ENCODE assay signal across 9 cellular contexts in genomic region chr21:42570841-42571387, GRCh38. TPM values are rescaled to one million over a fixed set of nuclear protein-coding genes. Genes with fewer than 3 reads are reported as not detected.
DNase-seq lines count a peak whose midpoint lies in the region; ATAC-seq and TF ChIP-seq lines count a peak whose summit lies in the region.
"Had no signal": no experiment of that assay in that cellular context is flagged by ENCODE, and none has a peak within 500 bp of the region (broad histone marks: within the 10 kb centered on the region; RNA-seq: fewer than 3 reads in every experiment).

No MANE protein-coding gene starts in this region.

- no peaks in the 10 kb centered on the region for H3K36me3 ChIP-seq in breast epithelium
- peaks cover 0 to 87% of the 10 kb centered on the region in 2 donors for H3K36me3 ChIP-seq in left lung
- H3K36me3 ChIP-seq: ovary had no signal

- no peaks in the 10 kb centered on the region for H3K27me3 Mint-ChIP-seq in MCF 10A (ENCODE audit: insufficient read depth, unreplicated experiment)
- H3K27me3 Mint-ChIP-seq in activated T-helper 1 cell treated with anti-CD3 and anti-CD28 coated beads, Interleukin-12 subunit alpha, Interleukin-12 subunit beta, Interleukin-2, Interleukin-4 antibody, amounts not matched to agents 30 ng/mL and 10 ng/mL and 1 ng/mL, durations not matched to agents 14 hours and 24 hours and 36 hours (ENCODE audit: insufficient read depth): no peaks in the 10 kb centered on the region

- CTCF ChIA-PET in MCF 10A (lab: Yijun Ruan, JAX): no interaction called here

- ATAC-seq in left lung (no peak), HG02973 (IDR thresholded peaks at IDR 0.05; ENCODE audit: unreplicated experiment) (no peak)

- TF ChIP-seq CTCF in breast epithelium (IDR thresholded peaks at IDR 0.05) (no peak), MCF 10A (IDR thresholded peaks at IDR 0.05; ENCODE audit: unreplicated experiment) (no peak), left lung (IDR thresholded peaks at IDR 0.05) (no peak)

- intact Hi-C loops in breast epithelium (cut with DNase I; ENCODE audit: low total_unique reads): loop anchor here (10.0 kb wide), 1 partner anchor 1366 kb away; no protein-coding TSS in a partner anchor
- intact Hi-C loops in MCF 10A (cut with micrococcal nuclease): no loop called here
- intact Hi-C loops in left lung (cut with DNase I): no loop called here
- intact Hi-C loops in activated T-helper 1 cell treated with anti-CD3 and anti-CD28 coated beads, Interleukin-12 subunit alpha, Interleukin-12 subunit beta, Interleukin-2, Interleukin-4 antibody, amounts not matched to agents 30 ng/mL and 10 ng/mL and 1 ng/mL, durations not matched to agents 14 hours and 24 hours and 36 hours (cut with micrococcal nuclease): no loop called here

- no peak overlapping the region for H3K27ac ChIP-seq in breast epithelium
- peak overlapping the region in 1 of 2 donors; percentile 18 for H3K27ac ChIP-seq in left lung
- H3K27ac ChIP-seq: ovary had no signal

- BruUV-seq in MCF 10A (replicated peaks; lab: Mats Ljungman, UMichigan): no TSS peak

- H3K4me1 ChIP-seq in breast epithelium (no peaks in the 10 kb centered on the region), left lung (peaks cover 4 to 8% of the 10 kb centered on the region in 2 donors)

- H3K27me3 ChIP-seq in breast epithelium: no peaks in the 10 kb centered on the region
- no peaks in the 10 kb centered on the region for H3K27me3 ChIP-seq in left lung
- H3K27me3 ChIP-seq: ovary had no signal

- peaks cover 3% of the 10 kb centered on the region for H3K9me3 Mint-ChIP-seq in MCF 10A (ENCODE audit: unreplicated experiment)
- peaks cover 6% of the 10 kb centered on the region for H3K9me3 Mint-ChIP-seq in activated T-helper 1 cell treated with anti-CD3 and anti-CD28 coated beads, Interleukin-12 subunit alpha, Interleukin-12 subunit beta, Interleukin-2, Interleukin-4 antibody, amounts not matched to agents 30 ng/mL and 10 ng/mL and 1 ng/mL, durations not matched to agents 14 hours and 24 hours and 36 hours

- POLR2A ChIA-PET in MCF 10A (lab: Yijun Ruan, JAX): no interaction called here

- H3K4me1 Mint-ChIP-seq in MCF 10A (ENCODE audit: insufficient read depth, unreplicated experiment): no peaks in the 10 kb centered on the region
- H3K4me1 Mint-ChIP-seq in activated T-helper 1 cell treated with anti-CD3 and anti-CD28 coated beads, Interleukin-12 subunit alpha, Interleukin-12 subunit beta, Interleukin-2, Interleukin-4 antibody, amounts not matched to agents 30 ng/mL and 10 ng/mL and 1 ng/mL, durations not matched to agents 14 hours and 24 hours and 36 hours (ENCODE audit: low read depth): no peaks in the 10 kb centered on the region

- H3K9me3 ChIP-seq in breast epithelium (no peaks in the 10 kb centered on the region), left lung (peaks cover 0 to 2% of the 10 kb centered on the region in 2 donors)
- H3K9me3 ChIP-seq: ovary had no signal

- H3K4me3 ChIP-seq in breast epithelium: no peak overlapping the region
- H3K4me3 ChIP-seq in left lung: no peak overlapping the region
- H3K4me3 ChIP-seq: ovary had no signal

- TF ChIP-seq POLR2A in breast epithelium (IDR thresholded peaks at IDR 0.05): no peak

- H3K4me3 Mint-ChIP-seq in MCF 10A (ENCODE audit: unreplicated experiment): no peak overlapping the region
- H3K4me3 Mint-ChIP-seq in activated T-helper 1 cell treated with anti-CD3 and anti-CD28 coated beads, Interleukin-12 subunit alpha, Interleukin-12 subunit beta, Interleukin-2, Interleukin-4 antibody, amounts not matched to agents 30 ng/mL and 10 ng/mL and 1 ng/mL, durations not matched to agents 14 hours and 24 hours and 36 hours: no peak overlapping the region

- H3K27ac Mint-ChIP-seq in MCF 10A (ENCODE audit: low read depth, unreplicated experiment): no peak overlapping the region
- H3K27ac Mint-ChIP-seq in activated T-helper 1 cell treated with anti-CD3 and anti-CD28 coated beads, Interleukin-12 subunit alpha, Interleukin-12 subunit beta, Interleukin-2, Interleukin-4 antibody, amounts not matched to agents 30 ng/mL and 10 ng/mL and 1 ng/mL, durations not matched to agents 14 hours and 24 hours and 36 hours: no peak overlapping the region

- H3K36me3 Mint-ChIP-seq in MCF 10A (ENCODE audit: insufficient read depth, unreplicated experiment): peaks cover 22% of the 10 kb centered on the region
- H3K36me3 Mint-ChIP-seq in activated T-helper 1 cell treated with anti-CD3 and anti-CD28 coated beads, Interleukin-12 subunit alpha, Interleukin-12 subunit beta, Interleukin-2, Interleukin-4 antibody, amounts not matched to agents 30 ng/mL and 10 ng/mL and 1 ng/mL, durations not matched to agents 14 hours and 24 hours and 36 hours (ENCODE audit: low read depth): peaks cover 7% of the 10 kb centered on the region

- DNase-seq in breast epithelium (ENCODE audit: low spot score in 2 of 2): peak; percentile 45 to 73
- DNase-seq in MCF 10A (ENCODE audit: unreplicated experiment): no peak
- peak; percentile 51 for DNase-seq in SK-N-DZ (ENCODE audit: low spot score)
- peak; percentile 32 to 65 for DNase-seq in left lung
- DNase-seq in ureter (ENCODE audit: low spot score): peak; percentile 41
- no peak for DNase-seq in activated T-helper 1 cell treated with anti-CD3 and anti-CD28 coated beads, Interleukin-12 subunit alpha, Interleukin-12 subunit beta, Interleukin-2, Interleukin-4 antibody, amounts not matched to agents 30 ng/mL and 10 ng/mL and 1 ng/mL, durations not matched to agents 14 hours and 24 hours and 36 hours (ENCODE audit: low spot score)
- no peak for DNase-seq in germinal center (ENCODE audit: low spot score)

RNA-seq across cellular contexts. Expression of gene SLC37A1, which starts 57.3 kb away (rescaled TPM):
- total RNA-seq in breast epithelium: 10 to 100 TPM in 2 of 3 donors, 1 to 10 TPM in 1; 7.5 to 18.4 (median 18.4) TPM
- total RNA-seq in MCF 10A (2022): 4.9 and 7.6 TPM in 2 replicates
- 3.5 and 4.2 TPM in 2 replicates for polyA plus RNA-seq in SK-N-DZ (2014; cell fraction: cytosol; rRNA removed)
- 3.6 and 6.2 TPM in 2 replicates for polyA plus RNA-seq in SK-N-DZ (2014; cell fraction: nucleus; rRNA removed)
- 10 to 100 TPM; 22.4 to 26.8 TPM for total RNA-seq in left lung
- total RNA-seq in ureter: 48.0 TPM
- total RNA-seq in activated T-helper 1 cell treated with anti-CD3 and anti-CD28 coated beads, Interleukin-12 subunit alpha, Interleukin-12 subunit beta, Interleukin-2, Interleukin-4 antibody, amounts not matched to agents 30 ng/mL and 10 ng/mL and 1 ng/mL, durations not matched to agents 14 hours and 24 hours and 36 hours: 21.9 and 25.0 TPM in 2 replicates

Comparison
In these comparisons a context has a peak if more than half of its experiments do, and no peak if none do; other contexts are left out.
1. DNase-seq: peak in breast epithelium (2 of 2), SK-N-DZ (single experiment), left lung (2 of 2) and ureter (single experiment); none in MCF 10A (single experiment), activated T-helper 1 cell treated with anti-CD3 and anti-CD28 coated beads, Interleukin-12 subunit alpha, Interleukin-12 subunit beta, Interleukin-2, Interleukin-4 antibody, amounts not matched to agents 30 ng/mL and 10 ng/mL and 1 ng/mL, durations not matched to agents 14 hours and 24 hours and 36 hours (single experiment) and germinal center (single experiment).